8 cellular contexts compared by ENCODE assay signal in genomic region chr17:4043862-4044261, GRCh38.
DNase-seq lines count a peak whose midpoint lies in the region; ATAC-seq and TF ChIP-seq lines count a peak whose summit lies in the region.

No MANE protein-coding gene starts in this region.

- H3K4me1 ChIP-seq in mucosa of descending colon (ENCODE audit: low read depth) (no peaks in the 10 kb centered on the region), neural progenitor cell (peaks cover 3% of the 10 kb centered on the region)

- intact Hi-C loops in mucosa of descending colon (cut with DNase I, micrococcal nuclease) = no loop called here

- peak; percentile 4 for DNase-seq in NAMALWA (ENCODE audit: low spot score)
- peak; percentile 43 for DNase-seq in activated CD8-positive, alpha-beta memory T cell treated with anti-CD3 and anti-CD28 coated beads, Interleukin-2, amount 50 U/mL, for 1 hour (ENCODE audit: extremely low read depth)
- DNase-seq in mucosa of descending colon = peak; percentile 51 to 68 (median 63)
- DNase-seq in stimulated activated CD8-positive, alpha-beta memory T cell treated with anti-CD3 and anti-CD28 coated beads, Interleukin-4, amount 100 ng/mL, for 48 hours = peak; percentile 84
- no peak for DNase-seq in NCI-H1092 (lab: John Stamatoyannopoulos, UW)
- no peak for DNase-seq in neural progenitor cell (ENCODE audit: low spot score)
- no peak for DNase-seq in ACHN

- no peak overlapping the region for H3K27ac Mint-ChIP-seq in neural progenitor cell

- peaks cover 28% of the 10 kb centered on the region for H3K36me3 Mint-ChIP-seq in neural progenitor cell

- no peaks in the 10 kb centered on the region for H3K27me3 ChIP-seq in neural progenitor cell

- H3K27me3 Mint-ChIP-seq in neural progenitor cell (ENCODE audit: insufficient read depth, low read depth) = no peaks in the 10 kb centered on the region

- H3K4me2 ChIP-seq in neural progenitor cell = no peak overlapping the region

- no peaks in the 10 kb centered on the region for H3K79me2 ChIP-seq in neural progenitor cell (ENCODE audit: low read depth)

- TF ChIP-seq CTCF in mucosa of descending colon (IDR thresholded peaks at IDR 0.05) (no peak), neural progenitor cell (IDR thresholded peaks at IDR 0.05) (no peak)

- H3K4me3 ChIP-seq in mucosa of descending colon (no peak overlapping the region), neural progenitor cell (no peak overlapping the region)

- in situ Hi-C loops in ACHN (cut with HindIII; ENCODE audit: low pct_ligation_motif_present, low pct_unique_long_range_greater_than_20kb, low sequenced_read_pairs) = no loop called here

- no peak overlapping the region for H3K4me3 Mint-ChIP-seq in neural progenitor cell

- H3K9me3 ChIP-seq in mucosa of descending colon (no peaks in the 10 kb centered on the region), neural progenitor cell (ENCODE audit: low read depth) (no peaks in the 10 kb centered on the region)

- peaks cover 12% of the 10 kb centered on the region for H3K4me1 Mint-ChIP-seq in neural progenitor cell

- ATAC-seq in mucosa of descending colon (peak; percentile 41), HG02852 (IDR thresholded peaks at IDR 0.05; ENCODE audit: unreplicated experiment) (no peak)

- H3K36me3 ChIP-seq in mucosa of descending colon (ENCODE audit: low read depth) (peaks cover 25% of the 10 kb centered on the region), neural progenitor cell (peaks cover 3% of the 10 kb centered on the region)

- H2AFZ ChIP-seq in neural progenitor cell (replicated peaks) = no peak overlapping the region

- no peaks in the 10 kb centered on the region for H3K9me3 Mint-ChIP-seq in neural progenitor cell

- H3F3A ChIP-seq in neural progenitor cell (ENCODE audit: low read depth) = no peaks in the 10 kb centered on the region

- no peaks in the 10 kb centered on the region for H4K20me1 ChIP-seq in neural progenitor cell (ENCODE audit: low read depth)

- H3K9ac ChIP-seq in neural progenitor cell = no peak overlapping the region

- H3K27ac ChIP-seq in neural progenitor cell = no peak overlapping the region

Comparison
In these comparisons a context has a peak if more than half of its experiments do, and no peak if none do; other contexts are left out.
1. DNase-seq: peak in NAMALWA (single experiment), activated CD8-positive, alpha-beta memory T cell treated with anti-CD3 and anti-CD28 coated beads, Interleukin-2, amount 50 U/mL, for 1 hour (single experiment), mucosa of descending colon (3 of 3) and stimulated activated CD8-positive, alpha-beta memory T cell treated with anti-CD3 and anti-CD28 coated beads, Interleukin-4, amount 100 ng/mL, for 48 hours (single experiment); none in NCI-H1092 (single experiment), neural progenitor cell (single experiment) and ACHN (single experiment).